Comparison of ENCODE assay signal across 9 cellular contexts in the genomic region with DNA sequence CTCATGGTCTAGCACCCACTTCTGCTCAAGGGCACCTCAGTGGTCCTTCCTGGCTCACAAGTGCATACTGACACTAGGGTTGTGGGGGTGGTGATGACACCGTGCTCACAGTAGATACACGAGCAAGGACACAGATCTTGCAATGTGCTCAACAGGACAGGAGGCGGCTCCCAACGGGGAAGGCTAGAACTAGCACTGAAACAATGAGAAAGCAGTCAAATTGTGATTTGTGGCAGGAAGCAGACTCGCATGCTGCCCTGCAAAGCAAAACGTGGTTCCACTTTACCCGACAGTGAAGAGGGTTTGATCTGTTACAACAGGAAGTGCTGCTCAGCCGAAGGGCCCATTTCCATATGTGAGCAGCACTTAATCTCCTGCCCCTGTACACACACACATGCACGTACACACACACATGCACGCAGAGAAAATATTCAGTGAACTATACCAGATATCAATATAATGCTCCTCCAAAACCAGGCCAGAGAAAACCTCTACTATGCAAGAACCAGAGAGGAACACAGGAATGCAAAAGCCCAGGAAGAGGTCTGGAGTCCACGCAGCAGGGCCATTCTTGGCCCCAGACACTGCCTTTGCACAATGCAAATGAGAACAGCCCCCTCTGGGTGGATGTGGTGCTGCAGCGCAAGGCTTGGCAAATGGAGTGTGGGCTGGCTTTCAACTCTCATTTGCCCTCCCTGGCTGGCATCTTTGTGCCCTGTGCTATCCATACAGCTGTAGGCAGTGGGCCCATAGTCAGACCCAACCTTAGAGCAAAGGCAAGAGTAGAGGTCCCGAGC. TPM values are rescaled to one million over a fixed set of nuclear protein-coding genes. Genes with fewer than 3 reads are reported as not detected.
A peak's percentile ranks its signal among the peaks of the same experiment; 100 is the strongest.
DNase-seq lines count a peak whose midpoint lies in the region; ATAC-seq and TF ChIP-seq lines count a peak whose summit lies in the region.
"Had no signal": no experiment of that assay in that cellular context is flagged by ENCODE, and none has a peak within 500 bp of the region (broad histone marks: within the 10 kb centered on the region; RNA-seq: fewer than 3 reads in every experiment).

No MANE protein-coding gene starts in this region.

- CTCF ChIA-PET in activated CD8-positive, alpha-beta T cell treated with anti-CD3 and anti-CD28 coated beads, Interleukin-2, amount 10 ng/mL, durations not matched to agents 7 days and 5 days (lab: Charles Lee), result no interaction called here

- H3K36me3 ChIP-seq in mesendoderm (ENCODE audit: control insufficient read depth, insufficient read depth, low read length) (no peaks in the 10 kb centered on the region), smooth muscle cell (ENCODE audit: low read depth) (no peaks in the 10 kb centered on the region)

- H3F3A ChIP-seq in smooth muscle cell (ENCODE audit: low read depth), result no peaks in the 10 kb centered on the region

- H3K27me3 Mint-ChIP-seq in activated CD8-positive, alpha-beta T cell treated with anti-CD3 and anti-CD28 coated beads, Interleukin-2, amount 10 ng/mL, durations not matched to agents 7 days and 5 days (ENCODE audit: low read depth), result no peaks in the 10 kb centered on the region

- no peaks in the 10 kb centered on the region for H3K9me3 ChIP-seq in smooth muscle cell (replicated peaks; ENCODE audit: low read depth)

- no peak overlapping the region for H3K4me2 ChIP-seq in mesendoderm (ENCODE audit: low read length)
- H3K4me2 ChIP-seq in smooth muscle cell, result no peak overlapping the region

- H4K5ac ChIP-seq in mesendoderm (ENCODE audit: low read length), result no peak overlapping the region

- H3K9me3 Mint-ChIP-seq in activated CD8-positive, alpha-beta T cell treated with anti-CD3 and anti-CD28 coated beads, Interleukin-2, amount 10 ng/mL, durations not matched to agents 7 days and 5 days (ENCODE audit: insufficient read depth), result no peaks in the 10 kb centered on the region

- no CpG with 5 or more reads among the region's 13 CpGs for WGBS in mesendoderm (ENCODE audit: extremely low coverage, insufficient coverage, low lambda C conversion rate)
- WGBS in smooth muscle cell (ENCODE audit: low lambda C conversion rate), result 67% methylated on average over 13 of the region's 13 CpGs

- no peaks in the 10 kb centered on the region for H3K79me1 ChIP-seq in mesendoderm (ENCODE audit: low read length)

- no peak overlapping the region for H2BK120ac ChIP-seq in mesendoderm (ENCODE audit: low read depth, low read length)

- H2AK5ac ChIP-seq in mesendoderm (ENCODE audit: low read length), result no peak overlapping the region

- ATAC-seq in GM21515 (IDR thresholded peaks at IDR 0.05; ENCODE audit: unreplicated experiment) (peak; percentile 90), HG03575 (IDR thresholded peaks at IDR 0.05; ENCODE audit: extremely low read depth, insufficient number of reproducible peaks, low FRiP score, unreplicated experiment) (peak; percentile 78)
- peak; percentile 91 for ATAC-seq in activated CD8-positive, alpha-beta T cell treated with anti-CD3 and anti-CD28 coated beads, Interleukin-2, amount 10 ng/mL, durations not matched to agents 7 days and 5 days

- no peak overlapping the region for H3K4ac ChIP-seq in mesendoderm (ENCODE audit: low read depth, low read length)

- no peak overlapping the region for H2BK15ac ChIP-seq in mesendoderm (replicated peaks; ENCODE audit: low read depth)

- H3K4me3 ChIP-seq in mesendoderm (ENCODE audit: low read length), result no peak overlapping the region
- H3K4me3 ChIP-seq in smooth muscle cell, result no peak overlapping the region
- H3K4me3 ChIP-seq in coronary artery, result no peak overlapping the region

- H3K27ac ChIP-seq in mesendoderm (ENCODE audit: low read depth, low read length) (no peak overlapping the region), smooth muscle cell (ENCODE audit: low read depth) (no peak overlapping the region), coronary artery (no peak overlapping the region)

- peak overlapping the region; percentile 93 for H3K27ac Mint-ChIP-seq in activated CD8-positive, alpha-beta T cell treated with anti-CD3 and anti-CD28 coated beads, Interleukin-2, amount 10 ng/mL, durations not matched to agents 7 days and 5 days

- peaks cover 2% of the 10 kb centered on the region for H3K36me3 Mint-ChIP-seq in activated CD8-positive, alpha-beta T cell treated with anti-CD3 and anti-CD28 coated beads, Interleukin-2, amount 10 ng/mL, durations not matched to agents 7 days and 5 days (ENCODE audit: low read depth)

- peaks cover 90% of the 10 kb centered on the region for H4K20me1 ChIP-seq in smooth muscle cell (ENCODE audit: low read depth)

- no peaks in the 10 kb centered on the region for H3K27me3 ChIP-seq in mesendoderm (ENCODE audit: insufficient read depth, low read length, poor library complexity)
- no peaks in the 10 kb centered on the region for H3K27me3 ChIP-seq in smooth muscle cell (ENCODE audit: low read depth)

- no peak overlapping the region for H3K23ac ChIP-seq in mesendoderm (ENCODE audit: low read length)

- H3K9ac ChIP-seq in mesendoderm (ENCODE audit: low read length), result no peak overlapping the region
- H3K9ac ChIP-seq in smooth muscle cell (ENCODE audit: low read depth), result no peak overlapping the region

- DNase-seq in GF-D8 (lab: John Stamatoyannopoulos, UW) (peak; percentile 34), mesendoderm (peak; percentile 40), smooth muscle cell (lab: John Stamatoyannopoulos, UW; ENCODE audit: unreplicated experiment) (no peak), cardiac septum (ENCODE audit: low spot score) (no peak), coronary artery (ENCODE audit: low spot score) (no peak)
- peak; percentile 76 for DNase-seq in activated CD8-positive, alpha-beta T cell treated with anti-CD3 and anti-CD28 coated beads, Interleukin-2, amount 10 ng/mL, durations not matched to agents 7 days and 5 days
- DNase-seq: IMR-90 had no signal

- POLR2A ChIA-PET in activated CD8-positive, alpha-beta T cell treated with anti-CD3 and anti-CD28 coated beads, Interleukin-2, amount 10 ng/mL, durations not matched to agents 7 days and 5 days (lab: Charles Lee), result interaction anchor here (0.5 kb wide), 1 partner anchor 30 kb away, joined by 3 read pairs; no protein-coding TSS in a partner anchor

- no peak overlapping the region for H4K8ac ChIP-seq in mesendoderm (ENCODE audit: low read depth, low read length)

- TF ChIP-seq CTCF in smooth muscle cell (IDR thresholded peaks at IDR 0.05; ENCODE audit: borderline replicate concordance, insufficient read depth, poor library complexity, severe bottlenecking) (no peak), coronary artery (IDR thresholded peaks at IDR 0.05) (no peak)

- H2BK5ac ChIP-seq in mesendoderm (ENCODE audit: low read length), result no peak overlapping the region

- H3K4me1 ChIP-seq in mesendoderm (ENCODE audit: control insufficient read depth, low read depth, low read length), result no peaks in the 10 kb centered on the region
- no peaks in the 10 kb centered on the region for H3K4me1 ChIP-seq in smooth muscle cell (ENCODE audit: low read depth)

- H3K56ac ChIP-seq in mesendoderm (ENCODE audit: low read length), result no peak overlapping the region

- H3K4me3 Mint-ChIP-seq in activated CD8-positive, alpha-beta T cell treated with anti-CD3 and anti-CD28 coated beads, Interleukin-2, amount 10 ng/mL, durations not matched to agents 7 days and 5 days, result no peak overlapping the region

- H3K18ac ChIP-seq in mesendoderm (ENCODE audit: low read length), result no peak overlapping the region

- intact Hi-C loops in cardiac septum (cut with DNase I), result no loop called here

- no peak overlapping the region for H2AFZ ChIP-seq in smooth muscle cell (ENCODE audit: low read depth)

- peaks cover 16% of the 10 kb centered on the region for H3K4me1 Mint-ChIP-seq in activated CD8-positive, alpha-beta T cell treated with anti-CD3 and anti-CD28 coated beads, Interleukin-2, amount 10 ng/mL, durations not matched to agents 7 days and 5 days (ENCODE audit: low read depth)

- no peaks in the 10 kb centered on the region for H3K79me2 ChIP-seq in mesendoderm (ENCODE audit: control insufficient read depth, insufficient read depth, low read length)
- no peaks in the 10 kb centered on the region for H3K79me2 ChIP-seq in smooth muscle cell (ENCODE audit: low read depth)

RNA-seq across cellular contexts. Expression of a gene that starts 47.1 kb away (rescaled TPM):
- total RNA-seq in activated CD8-positive, alpha-beta T cell treated with anti-CD3 and anti-CD28 coated beads, Interleukin-2, amount 10 ng/mL, durations not matched to agents 7 days and 5 days, result not detected
- 0.17 TPM for polyA plus RNA-seq in mesendoderm (2013, experiment 1 of 2)
- 0.22 TPM for polyA plus RNA-seq in mesendoderm (2013, experiment 2 of 2)
- total RNA-seq in smooth muscle cell (69.2 and 74.3 TPM in 2 replicates), cardiac septum (0.16 TPM)
- 72.4 and 77.8 TPM in 2 replicates for polyA plus RNA-seq in smooth muscle cell
- total RNA-seq: IMR-90 had no signal
- polyA plus RNA-seq: IMR-90 had no signal

Comparison
In these comparisons a context has a peak if more than half of its experiments do, and no peak if none do; other contexts are left out.
1. DNase-seq: peak in GF-D8 (single experiment), activated CD8-positive, alpha-beta T cell treated with anti-CD3 and anti-CD28 coated beads, Interleukin-2, amount 10 ng/mL, durations not matched to agents 7 days and 5 days (single experiment) and mesendoderm (single experiment); none in smooth muscle cell (single experiment), cardiac septum (single experiment) and coronary artery (single experiment).
2. RNA of a gene that starts 47.1 kb away (total RNA-seq): 69.2 to 74.3 TPM in smooth muscle cell; 0.16 TPM in cardiac septum (single experiment) and not detected in activated CD8-positive, alpha-beta T cell treated with anti-CD3 and anti-CD28 coated beads, Interleukin-2, amount 10 ng/mL, durations not matched to agents 7 days and 5 days; every median in the first group is over 10 times any median in the second.
3. Peak in every context shown above with its lines, with median percentiles within 50 percentile points of each other: ATAC-seq.